In genomic region chr10:43236176-43236850, GRCh38 we compare ENCODE assay signal across 21 cellular contexts. TPM values are rescaled to one million over a fixed set of nuclear protein-coding genes. Genes with fewer than 3 reads are reported as not detected.
DNase-seq lines count a peak whose midpoint lies in the region; TF ChIP-seq lines count a peak whose summit lies in the region.
"Had no signal": no experiment of that assay in that cellular context is flagged by ENCODE, and none has a peak within 500 bp of the region (broad histone marks: within the 10 kb centered on the region; RNA-seq: fewer than 3 reads in every experiment).

No MANE protein-coding gene starts in this region.

- intact Hi-C loops in sigmoid colon (cut with DNase I) = no loop called here

- H3K9me3 ChIP-seq in sigmoid colon = no peaks in the 10 kb centered on the region
- H3K9me3 ChIP-seq: ovary had no signal

- no peak for TF ChIP-seq EP300 in sigmoid colon (IDR thresholded peaks at IDR 0.05)

- H3K27me3 ChIP-seq in sigmoid colon = peaks cover 0 to 6% (median 2%) of the 10 kb centered on the region in 3 donors
- H3K27me3 ChIP-seq: ovary, upper lobe of left lung had no signal

- TF ChIP-seq CTCF in sigmoid colon (IDR thresholded peaks at IDR 0.05) = no peak

- no peak overlapping the region for H3K4me3 ChIP-seq in sigmoid colon
- H3K4me3 ChIP-seq: GM23248, lung, ovary, upper lobe of left lung had no signal

- H3K4me1 ChIP-seq in sigmoid colon = no peaks in the 10 kb centered on the region
- H3K4me1 ChIP-seq: upper lobe of left lung had no signal

- DNase-seq in activated T-cell treated with anti-CD3 and anti-CD28 coated beads, Interleukin-2, amount 50 U/mL, for 1 hour = peak; percentile 12
- no peak for DNase-seq in activated T-cell treated with anti-CD3 and anti-CD28 coated beads for 4 hours
- peak; percentile 36 for DNase-seq in activated CD8-positive, alpha-beta memory T cell treated with anti-CD3 and anti-CD28 coated beads, Interleukin-2, amount 50 U/mL, for 48 hours
- DNase-seq in islet precursor cell = peak; percentile 33
- peak; percentile 34 for DNase-seq in sigmoid colon
- DNase-seq in NCI-H2107 (lab: John Stamatoyannopoulos, UW) = no peak
- no peak for DNase-seq in T-helper 1 cell
- DNase-seq in NCI-H2081 treated with DMSO at 0.1 percent for 48 hours (lab: John Stamatoyannopoulos, UW) = no peak
- DNase-seq: anterior cingulate cortex; C1 segment of cervical spinal cord; EL; GM23248; KG1; NCI-H2029; small intestine; stimulated activated CD4-positive, alpha-beta T cell treated with anti-CD3 and anti-CD28 coated beads, Interleukin-4, amount 100 ng/mL, for 1 hour; SW 1271 had no signal

- H3K36me3 ChIP-seq in sigmoid colon = no peaks in the 10 kb centered on the region
- H3K36me3 ChIP-seq: ovary, upper lobe of left lung had no signal

- TF ChIP-seq POLR2A in sigmoid colon (IDR thresholded peaks at IDR 0.05) = no peak

- WGBS in sigmoid colon, 2 donors = 81 to 84% methylated on average over 14 of the region's 14 CpGs

- H3K27ac ChIP-seq in sigmoid colon = no peak overlapping the region
- H3K27ac ChIP-seq: GM23248, ovary, upper lobe of left lung had no signal

RNA-seq across cellular contexts. Expression of gene RASGEF1A, which starts 30.6 kb away (rescaled TPM):
- total RNA-seq in sigmoid colon = 1 to 10 TPM in 1 of 4 donors, under 1 TPM in 3; 0.27 to 2.5 (median 0.34) TPM
- polyA plus RNA-seq in sigmoid colon = 1 to 10 TPM in 1 of 3 donors, under 1 TPM in 2; 0.46 to 1.6 (median 0.60) TPM
- total RNA-seq: A673 had no signal
- polyA plus RNA-seq: GM23248 had no signal

Comparison
In these comparisons a context has a peak if more than half of its experiments do, and no peak if none do; other contexts are left out.
1. DNase-seq: peak in activated T-cell treated with anti-CD3 and anti-CD28 coated beads, Interleukin-2, amount 50 U/mL, for 1 hour (single experiment), activated CD8-positive, alpha-beta memory T cell treated with anti-CD3 and anti-CD28 coated beads, Interleukin-2, amount 50 U/mL, for 48 hours (single experiment), islet precursor cell (single experiment) and sigmoid colon (single experiment); none in activated T-cell treated with anti-CD3 and anti-CD28 coated beads for 4 hours (single experiment), NCI-H2107 (single experiment), T-helper 1 cell (0 of 5) and NCI-H2081 treated with DMSO at 0.1 percent for 48 hours (single experiment).